In genomic region chr1:99681583-99681982, GRCh38 we compare ENCODE assay signal across 15 cellular contexts. TPM values are rescaled to one million over a fixed set of nuclear protein-coding genes. Genes with fewer than 3 reads are reported as not detected.
DNase-seq lines count a peak whose midpoint lies in the region; ATAC-seq and TF ChIP-seq lines count a peak whose summit lies in the region.
"Had no signal": no experiment of that assay in that cellular context is flagged by ENCODE, and none has a peak within 500 bp of the region (broad histone marks: within the 10 kb centered on the region; RNA-seq: fewer than 3 reads in every experiment).

No MANE protein-coding gene starts in this region.

- H3K27me3 ChIP-seq in GM23338 (ENCODE audit: insufficient read depth) (no peaks in the 10 kb centered on the region), SJSA1 (replicated peaks) (no peaks in the 10 kb centered on the region)

- H3K9me3 ChIP-seq in SJSA1 (replicated peaks) = no peaks in the 10 kb centered on the region

- H3K4me3 Mint-ChIP-seq in GM23338 (no peak overlapping the region), endothelial cell (ENCODE audit: unreplicated experiment) (no peak overlapping the region)
- H3K4me3 Mint-ChIP-seq: activated T-cell treated with anti-CD3 and anti-CD28 coated beads, Interleukin-2, amount 50 U/mL, for 24 hours; dendritic cell treated with granulocyte-macrophage colony-stimulating factor and Interleukin-4, amounts not matched to agents 40 ng/mL and 50 ng/mL, for 4 days; mesothelial cell of epicardium; T-helper 1 cell treated with Interleukin-12 subunit alpha and Interleukin-12 subunit beta and Interleukin-4 antibody, amounts not matched to agents 30 μg/mL and 1 μg/mL, for 36 hours had no signal

- ATAC-seq in GM23338 (no peak), Right ventricle myocardium superior (ENCODE audit: poor library complexity) (peak; percentile 18)

- no peaks in the 10 kb centered on the region for H3K9me3 Mint-ChIP-seq in GM23338
- H3K9me3 Mint-ChIP-seq in endothelial cell (ENCODE audit: unreplicated experiment) = no peaks in the 10 kb centered on the region
- H3K9me3 Mint-ChIP-seq: activated T-cell treated with anti-CD3 and anti-CD28 coated beads, Interleukin-2, amount 50 U/mL, for 24 hours; dendritic cell treated with granulocyte-macrophage colony-stimulating factor and Interleukin-4, amounts not matched to agents 40 ng/mL and 50 ng/mL, for 4 days; mesothelial cell of epicardium; T-helper 1 cell treated with Interleukin-12 subunit alpha and Interleukin-12 subunit beta and Interleukin-4 antibody, amounts not matched to agents 30 μg/mL and 1 μg/mL, for 36 hours had no signal

- 0 out of 2 replicates have a peak, but pooled peaks cover 4% of the 10 kb centered on the region for H3K4me1 ChIP-seq in GM23338 (ENCODE audit: insufficient read depth)
- H3K4me1 ChIP-seq in SJSA1 (replicated peaks) = peaks cover 57% of the 10 kb centered on the region

- H3K9me2 ChIP-seq in GM23338 (ENCODE audit: insufficient read depth) = 0 out of 2 replicates have a peak, but pooled peaks cover 2% of the 10 kb centered on the region

- H3K79me2 ChIP-seq in GM23338 (replicated peaks; ENCODE audit: insufficient read depth) = no peaks in the 10 kb centered on the region

- H3K4me1 Mint-ChIP-seq in GM23338 (peaks cover 3% of the 10 kb centered on the region; the same call in 2 of the 3 replicates), endothelial cell (ENCODE audit: unreplicated experiment) (peaks cover 9% of the 10 kb centered on the region)

- H3K4me2 ChIP-seq in GM23338 = no peak overlapping the region

- H3F3A ChIP-seq in GM23338 (replicated peaks; ENCODE audit: low read depth) = no peaks in the 10 kb centered on the region

- intact Hi-C loops in Right ventricle myocardium superior (cut with DNase I) = no loop called here

- H3K36me3 ChIP-seq in GM23338 (ENCODE audit: insufficient read depth) (no peaks in the 10 kb centered on the region), SJSA1 (no peaks in the 10 kb centered on the region)

- H3K27me3 Mint-ChIP-seq in GM23338 (ENCODE audit: insufficient read depth, low read depth, poor library complexity) = peaks cover 3% of the 10 kb centered on the region
- H3K27me3 Mint-ChIP-seq in endothelial cell (ENCODE audit: unreplicated experiment) = no peaks in the 10 kb centered on the region
- H3K27me3 Mint-ChIP-seq: activated T-cell treated with anti-CD3 and anti-CD28 coated beads, Interleukin-2, amount 50 U/mL, for 24 hours; dendritic cell treated with granulocyte-macrophage colony-stimulating factor and Interleukin-4, amounts not matched to agents 40 ng/mL and 50 ng/mL, for 4 days had no signal

- TF ChIP-seq CTCF in GM23338 (conservative IDR thresholded peaks at IDR 0.05; ENCODE audit: low read depth in 2 of 2) (peak; percentile 17 to 43; a peak in 3 of 4 replicates), endothelial cell (IDR thresholded peaks at IDR 0.05; ENCODE audit: unreplicated experiment) (no peak)

- H3K4me3 ChIP-seq in GM23338 = no peak overlapping the region
- H3K4me3 ChIP-seq in SJSA1 = no peak overlapping the region

- H3K27ac ChIP-seq in GM23338 (ENCODE audit: low read depth) (no peak overlapping the region), SJSA1 (peak overlapping the region; percentile 87)

- peak; percentile 37 for DNase-seq in A172 (ENCODE audit: low spot score)
- no peak for DNase-seq in GM23338 (ENCODE audit: low spot score)
- DNase-seq in SJSA1 (ENCODE audit: low read depth in 1 of 2, low spot score in 2 of 2) = peak in 1 of 2 experiments; percentile 59
- DNase-seq in Right ventricle myocardium superior = peak; percentile 40
- no peak for DNase-seq in GM19240 (ENCODE audit: insufficient read length, low spot score)
- DNase-seq in pons (ENCODE audit: low spot score) = no peak
- no peak for DNase-seq in endothelial cell (ENCODE audit: low spot score)
- DNase-seq in activated CD4-positive, alpha-beta T cell treated with anti-CD3 and anti-CD28 coated beads for 4 hours = no peak
- DNase-seq: activated CD4-positive, alpha-beta T cell treated with anti-CD3 and anti-CD28 coated beads for 48 hours; activated T-cell treated with anti-CD3 and anti-CD28 coated beads, Interleukin-2, amount 50 U/mL, for 24 hours; NCI-H1092 treated with DMSO at 0.1 percent for 48 hours; occipital lobe had no signal

- H3K36me3 Mint-ChIP-seq in GM23338 (ENCODE audit: low read depth) = no peaks in the 10 kb centered on the region
- no peaks in the 10 kb centered on the region for H3K36me3 Mint-ChIP-seq in endothelial cell (ENCODE audit: low read depth, unreplicated experiment)
- H3K36me3 Mint-ChIP-seq: mesothelial cell of epicardium had no signal

- H3K27ac Mint-ChIP-seq in GM23338 (no peak overlapping the region), endothelial cell (ENCODE audit: unreplicated experiment) (no peak overlapping the region)
- H3K27ac Mint-ChIP-seq: activated T-cell treated with anti-CD3 and anti-CD28 coated beads, Interleukin-2, amount 50 U/mL, for 24 hours; dendritic cell treated with granulocyte-macrophage colony-stimulating factor and Interleukin-4, amounts not matched to agents 40 ng/mL and 50 ng/mL, for 4 days; mesothelial cell of epicardium; T-helper 1 cell treated with Interleukin-12 subunit alpha and Interleukin-12 subunit beta and Interleukin-4 antibody, amounts not matched to agents 30 μg/mL and 1 μg/mL, for 36 hours had no signal

- H4K20me1 ChIP-seq in GM23338 (replicated peaks; ENCODE audit: insufficient read depth) = no peaks in the 10 kb centered on the region

- no peak overlapping the region for H2AFZ ChIP-seq in GM23338

TF ChIP-seq in GM23338, 12 proteins besides CTCF, POLR2A, EP300 and RAD21 (continues in another document):
- TF ChIP-seq, protein P1, sequence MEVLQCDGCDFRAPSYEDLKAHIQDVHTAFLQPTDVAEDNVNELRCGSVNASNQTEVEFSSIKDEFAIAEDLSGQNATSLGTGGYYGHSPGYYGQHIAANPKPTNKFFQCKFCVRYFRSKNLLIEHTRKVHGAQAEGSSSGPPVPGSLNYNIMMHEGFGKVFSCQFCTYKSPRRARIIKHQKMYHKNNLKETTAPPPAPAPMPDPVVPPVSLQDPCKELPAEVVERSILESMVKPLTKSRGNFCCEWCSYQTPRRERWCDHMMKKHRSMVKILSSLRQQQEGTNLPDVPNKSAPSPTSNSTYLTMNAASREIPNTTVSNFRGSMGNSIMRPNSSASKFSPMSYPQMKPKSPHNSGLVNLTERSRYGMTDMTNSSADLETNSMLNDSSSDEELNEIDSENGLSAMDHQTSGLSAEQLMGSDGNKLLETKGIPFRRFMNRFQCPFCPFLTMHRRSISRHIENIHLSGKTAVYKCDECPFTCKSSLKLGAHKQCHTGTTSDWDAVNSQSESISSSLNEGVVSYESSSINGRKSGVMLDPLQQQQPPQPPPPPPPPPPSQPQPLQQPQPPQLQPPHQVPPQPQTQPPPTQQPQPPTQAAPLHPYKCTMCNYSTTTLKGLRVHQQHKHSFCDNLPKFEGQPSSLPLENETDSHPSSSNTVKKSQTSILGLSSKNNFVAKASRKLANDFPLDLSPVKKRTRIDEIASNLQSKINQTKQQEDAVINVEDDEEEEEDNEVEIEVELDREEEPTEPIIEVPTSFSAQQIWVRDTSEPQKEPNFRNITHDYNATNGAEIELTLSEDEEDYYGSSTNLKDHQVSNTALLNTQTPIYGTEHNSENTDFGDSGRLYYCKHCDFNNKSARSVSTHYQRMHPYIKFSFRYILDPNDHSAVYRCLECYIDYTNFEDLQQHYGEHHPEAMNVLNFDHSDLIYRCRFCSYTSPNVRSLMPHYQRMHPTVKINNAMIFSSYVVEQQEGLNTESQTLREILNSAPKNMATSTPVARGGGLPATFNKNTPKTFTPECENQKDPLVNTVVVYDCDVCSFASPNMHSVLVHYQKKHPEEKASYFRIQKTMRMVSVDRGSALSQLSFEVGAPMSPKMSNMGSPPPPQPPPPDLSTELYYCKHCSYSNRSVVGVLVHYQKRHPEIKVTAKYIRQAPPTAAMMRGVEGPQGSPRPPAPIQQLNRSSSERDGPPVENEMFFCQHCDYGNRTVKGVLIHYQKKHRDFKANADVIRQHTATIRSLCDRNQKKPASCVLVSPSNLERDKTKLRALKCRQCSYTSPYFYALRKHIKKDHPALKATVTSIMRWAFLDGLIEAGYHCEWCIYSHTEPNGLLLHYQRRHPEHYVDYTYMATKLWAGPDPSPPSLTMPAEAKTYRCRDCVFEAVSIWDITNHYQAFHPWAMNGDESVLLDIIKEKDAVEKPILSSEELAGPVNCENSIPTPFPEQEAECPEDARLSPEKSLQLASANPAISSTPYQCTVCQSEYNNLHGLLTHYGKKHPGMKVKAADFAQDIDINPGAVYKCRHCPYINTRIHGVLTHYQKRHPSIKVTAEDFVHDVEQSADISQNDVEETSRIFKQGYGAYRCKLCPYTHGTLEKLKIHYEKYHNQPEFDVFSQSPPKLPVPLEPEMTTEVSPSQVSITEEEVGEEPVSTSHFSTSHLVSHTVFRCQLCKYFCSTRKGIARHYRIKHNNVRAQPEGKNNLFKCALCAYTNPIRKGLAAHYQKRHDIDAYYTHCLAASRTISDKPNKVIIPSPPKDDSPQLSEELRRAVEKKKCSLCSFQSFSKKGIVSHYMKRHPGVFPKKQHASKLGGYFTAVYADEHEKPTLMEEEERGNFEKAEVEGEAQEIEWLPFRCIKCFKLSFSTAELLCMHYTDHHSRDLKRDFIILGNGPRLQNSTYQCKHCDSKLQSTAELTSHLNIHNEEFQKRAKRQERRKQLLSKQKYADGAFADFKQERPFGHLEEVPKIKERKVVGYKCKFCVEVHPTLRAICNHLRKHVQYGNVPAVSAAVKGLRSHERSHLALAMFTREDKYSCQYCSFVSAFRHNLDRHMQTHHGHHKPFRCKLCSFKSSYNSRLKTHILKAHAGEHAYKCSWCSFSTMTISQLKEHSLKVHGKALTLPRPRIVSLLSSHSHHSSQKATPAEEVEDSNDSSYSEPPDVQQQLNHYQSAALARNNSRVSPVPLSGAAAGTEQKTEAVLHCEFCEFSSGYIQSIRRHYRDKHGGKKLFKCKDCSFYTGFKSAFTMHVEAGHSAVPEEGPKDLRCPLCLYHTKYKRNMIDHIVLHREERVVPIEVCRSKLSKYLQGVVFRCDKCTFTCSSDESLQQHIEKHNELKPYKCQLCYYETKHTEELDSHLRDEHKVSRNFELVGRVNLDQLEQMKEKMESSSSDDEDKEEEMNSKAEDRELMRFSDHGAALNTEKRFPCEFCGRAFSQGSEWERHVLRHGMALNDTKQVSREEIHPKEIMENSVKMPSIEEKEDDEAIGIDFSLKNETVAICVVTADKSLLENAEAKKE (CRISPR knock-in tag; IDR thresholded peaks at IDR 0.05) = no peak
- no peak for TF ChIP-seq CREB1 (CRISPR knock-in tag; IDR thresholded peaks at IDR 0.05; ENCODE audit: low read depth)
- TF ChIP-seq POLR2AphosphoS5 (IDR thresholded peaks at IDR 0.05; ENCODE audit: low read depth) = no peak
- TF ChIP-seq NANOG (IDR thresholded peaks at IDR 0.05; ENCODE audit: borderline replicate concordance) = no peak

RNA-seq across cellular contexts. Expression of gene PALMD, which starts 35.7 kb away (rescaled TPM):
- 0.69 and 0.88 TPM in 2 replicates for total RNA-seq in A172 (2014; rRNA removed; shearing (Covaris generic))
- total RNA-seq in GM23338 (2014; rRNA removed; shearing (Covaris generic)) = not detected in 2 replicates
- not detected in 2 replicates for polyA plus RNA-seq in GM23338 (2016; fragmentation: Nextera tagmentation; extraction: Ambion mirVana)
- total RNA-seq in SJSA1 (2014; rRNA removed; shearing (Covaris generic)) = 3.1 and 9.9 TPM in 2 replicates
- total RNA-seq in Right ventricle myocardium superior = 114 TPM
- 1.9 TPM for total RNA-seq in endothelial cell (ENCODE audit: unreplicated experiment)

Comparison
In these comparisons a context has a peak if more than half of its experiments do, and no peak if none do; other contexts are left out.
1. DNase-seq: peak in A172 (single experiment) and Right ventricle myocardium superior (single experiment); none in GM23338 (single experiment), GM19240 (single experiment), pons (single experiment), endothelial cell (single experiment) and activated CD4-positive, alpha-beta T cell treated with anti-CD3 and anti-CD28 coated beads for 4 hours (0 of 2).
2. RNA of gene PALMD, which starts 35.7 kb away (total RNA-seq): 114 TPM in Right ventricle myocardium superior (single experiment); 3.1 to 9.9 TPM in SJSA1, 1.9 TPM in endothelial cell (single experiment), 0.69 to 0.88 TPM in A172 and not detected in GM23338; every median in the first group is over 10 times any median in the second.